Comparison of ENCODE assay signal across 8 cellular contexts in the genomic region with DNA sequence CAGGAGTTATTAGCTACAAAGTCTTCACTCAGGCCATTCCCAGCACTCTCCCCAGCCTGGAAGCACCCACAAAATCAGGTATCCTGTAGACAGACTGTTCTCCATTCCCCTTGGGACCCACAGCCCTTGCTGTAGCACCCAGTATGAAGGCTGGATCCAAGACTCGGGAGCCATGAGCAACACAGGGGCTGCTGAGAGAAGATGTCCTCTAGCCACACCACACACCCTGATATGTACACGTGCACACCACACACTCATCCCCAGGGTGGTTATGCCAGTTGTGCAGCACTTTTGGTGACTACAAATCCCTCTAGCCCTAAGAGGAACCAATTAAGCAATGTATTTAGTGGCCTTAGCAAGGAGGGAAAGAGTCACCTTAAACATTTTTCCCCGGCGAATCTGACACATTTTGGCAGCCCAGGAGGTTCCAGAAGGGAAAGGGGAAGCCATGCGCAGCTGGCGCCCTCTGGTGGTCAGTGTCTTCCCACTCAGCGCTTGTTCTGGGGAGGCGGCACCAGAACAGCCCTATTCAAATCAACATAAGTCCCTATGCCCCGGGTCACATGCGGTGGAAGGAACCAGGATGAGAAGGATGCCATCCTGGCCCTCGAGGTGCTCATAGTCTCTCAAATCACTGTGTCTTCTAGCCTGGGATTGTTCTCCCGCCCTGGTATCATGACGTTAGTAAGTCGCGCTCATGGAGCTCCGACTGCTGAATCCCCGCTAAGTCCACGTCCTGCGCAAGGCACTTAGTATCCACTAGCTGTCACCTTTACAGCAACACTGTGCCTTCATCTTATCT.
A peak's percentile ranks its signal among the peaks of the same experiment; 100 is the strongest.
DNase-seq lines count a peak whose midpoint lies in the region; ATAC-seq, FAIRE-seq and TF ChIP-seq lines count a peak whose summit lies in the region.

No MANE protein-coding gene starts in this region.

- H3K27me3 Mint-ChIP-seq in T-helper 2 cell treated with Interferon-gamma antibody and Interleukin-4, amounts not matched to agents 5 μg/mL and 100 μg/mL, for 36 hours (ENCODE audit: low read depth): peaks cover 35% of the 10 kb centered on the region
- H3K27me3 Mint-ChIP-seq in astrocyte (ENCODE audit: low read depth, unreplicated experiment): peaks cover 25% of the 10 kb centered on the region

- H3K9me3 ChIP-seq in astrocyte (ENCODE audit: insufficient read depth, low read depth, low read length): no peaks in the 10 kb centered on the region

- no peaks in the 10 kb centered on the region for H3K36me3 ChIP-seq in astrocyte (ENCODE audit: insufficient read depth, low read length)

- peak overlapping the region; percentile 76 for H3K4me2 ChIP-seq in astrocyte (ENCODE audit: low read length)

- no peak for FAIRE-seq in astrocyte (lab: Jason Lieb, UNC)

- H3K4me3 Mint-ChIP-seq in T-helper 2 cell treated with Interferon-gamma antibody and Interleukin-4, amounts not matched to agents 5 μg/mL and 100 μg/mL, for 36 hours: no peak overlapping the region
- no peak overlapping the region for H3K4me3 Mint-ChIP-seq in astrocyte (ENCODE audit: unreplicated experiment)

- peak overlapping the region; percentile 43 for H3K9ac ChIP-seq in astrocyte (ENCODE audit: low read length)

- no peaks in the 10 kb centered on the region for H3K79me2 ChIP-seq in astrocyte (ENCODE audit: insufficient read depth, low read length)

- H3K27me3 ChIP-seq in astrocyte (ENCODE audit: insufficient read depth, low read length): no peaks in the 10 kb centered on the region

- no peak overlapping the region for H3K27ac ChIP-seq in astrocyte (ENCODE audit: low read depth, low read length)

- ATAC-seq in HG02798 (IDR thresholded peaks at IDR 0.05; ENCODE audit: poor library complexity, unreplicated experiment): no peak

- peak; percentile 92 for DNase-seq in DMS53 (lab: John Stamatoyannopoulos, UW)
- peak; percentile 3 for DNase-seq in GOT3 (lab: John Stamatoyannopoulos, UW)
- DNase-seq in NCI-H1105 treated with DMSO at 0.1 percent for 48 hours (lab: John Stamatoyannopoulos, UW): peak; percentile 79
- peak; percentile 60 for DNase-seq in T-helper 2 cell treated with Interferon-gamma antibody and Interleukin-4, amounts not matched to agents 5 μg/mL and 100 μg/mL, for 36 hours (ENCODE audit: low spot score)
- peak; percentile 51 for DNase-seq in astrocyte (ENCODE audit: low read depth)
- DNase-seq in hippocampal formation (lab: John Stamatoyannopoulos, UW): peak; percentile 42 to 70
- peak; percentile 30 for DNase-seq in skeletal muscle cell (ENCODE audit: low read depth)

- TF ChIP-seq CTCF in astrocyte (IDR thresholded peaks at IDR 0.05; ENCODE audit: insufficient read depth, low read depth, low read length): peak; percentile 96

- no peak overlapping the region for H3K27ac Mint-ChIP-seq in T-helper 2 cell treated with Interferon-gamma antibody and Interleukin-4, amounts not matched to agents 5 μg/mL and 100 μg/mL, for 36 hours
- H3K27ac Mint-ChIP-seq in astrocyte (ENCODE audit: unreplicated experiment): no peak overlapping the region

- H4K20me1 ChIP-seq in astrocyte (ENCODE audit: insufficient read depth, low read length): no peaks in the 10 kb centered on the region

- H3K4me3 ChIP-seq in astrocyte (ENCODE audit: insufficient read depth, low read depth, low read length) (peak overlapping the region; percentile 37), skeletal muscle cell (ENCODE audit: low read depth, low read length) (peak overlapping the region; percentile 8)

- H2AFZ ChIP-seq in astrocyte (ENCODE audit: low read depth, low read length): peak overlapping the region; percentile 61

- H3K36me3 Mint-ChIP-seq in T-helper 2 cell treated with Interferon-gamma antibody and Interleukin-4, amounts not matched to agents 5 μg/mL and 100 μg/mL, for 36 hours (ENCODE audit: low read depth): no peaks in the 10 kb centered on the region
- peaks cover 4% of the 10 kb centered on the region for H3K36me3 Mint-ChIP-seq in astrocyte (ENCODE audit: low read depth, unreplicated experiment)

- H3K9me3 Mint-ChIP-seq in T-helper 2 cell treated with Interferon-gamma antibody and Interleukin-4, amounts not matched to agents 5 μg/mL and 100 μg/mL, for 36 hours: no peaks in the 10 kb centered on the region
- H3K9me3 Mint-ChIP-seq in astrocyte (ENCODE audit: unreplicated experiment): peaks cover 9% of the 10 kb centered on the region

- peaks cover 5% of the 10 kb centered on the region for H3K4me1 Mint-ChIP-seq in T-helper 2 cell treated with Interferon-gamma antibody and Interleukin-4, amounts not matched to agents 5 μg/mL and 100 μg/mL, for 36 hours (ENCODE audit: low read depth)
- H3K4me1 Mint-ChIP-seq in astrocyte (ENCODE audit: low read depth, unreplicated experiment): no peaks in the 10 kb centered on the region

- peaks cover 4% of the 10 kb centered on the region for H3K4me1 ChIP-seq in astrocyte (ENCODE audit: insufficient read depth, low read length)

Comparison
In these comparisons a context has a peak if more than half of its experiments do, and no peak if none do; other contexts are left out.
1. DNase-seq: peak in every context shown above with its lines; median percentile 92 in DMS53; 79 in NCI-H1105 treated with DMSO at 0.1 percent for 48 hours; 60 in T-helper 2 cell treated with Interferon-gamma antibody and Interleukin-4, amounts not matched to agents 5 μg/mL and 100 μg/mL, for 36 hours; 56 in hippocampal formation; 51 in astrocyte; 30 in skeletal muscle cell; 3 in GOT3.